ENCODE assay signal across 18 cellular contexts in genomic region chr15:23647001-23647295, GRCh38. TPM values are rescaled to one million over a fixed set of nuclear protein-coding genes. Genes with fewer than 3 reads are reported as not detected.
DNase-seq lines count a peak whose midpoint lies in the region; ATAC-seq and TF ChIP-seq lines count a peak whose summit lies in the region.
"Had no signal": no experiment of that assay in that cellular context is flagged by ENCODE, and none has a peak within 500 bp of the region (broad histone marks: within the 10 kb centered on the region; RNA-seq: fewer than 3 reads in every experiment).

No MANE protein-coding gene starts in this region.

- no peaks in the 10 kb centered on the region for H3K9me3 Mint-ChIP-seq in activated naive CD4-positive, alpha-beta T cell treated with anti-CD3 and anti-CD28 coated beads for 36 hours
- H3K9me3 Mint-ChIP-seq: activated T-cell treated with anti-CD3 and anti-CD28 coated beads, Interleukin-2, amount 50 U/mL, for 24 hours had no signal

- no peak overlapping the region for H3K9ac ChIP-seq in HUES6 (ENCODE audit: low read length)

- H3K36me3 ChIP-seq in HUES6 (ENCODE audit: control insufficient read depth, insufficient read depth, low read length) (no peaks in the 10 kb centered on the region), mesodermal cell (ENCODE audit: control insufficient read depth, insufficient read depth, low read length) (peaks cover 3% of the 10 kb centered on the region)

- no peak for ATAC-seq in GM21619 (IDR thresholded peaks at IDR 0.05; ENCODE audit: unreplicated experiment)

- WGBS in mesodermal cell (ENCODE audit: insufficient coverage in 2 of 2), 2 experiments = 48 to 59% methylated on average over 14 to 16 of the region's 17 CpGs

- TF ChIP-seq CTCF in coronary artery (IDR thresholded peaks at IDR 0.05) = no peak

- CTCF ChIA-PET in activated naive CD4-positive, alpha-beta T cell treated with anti-CD3 and anti-CD28 coated beads for 36 hours (lab: Charles Lee) = no interaction called here

- H3K27me3 Mint-ChIP-seq in activated naive CD4-positive, alpha-beta T cell treated with anti-CD3 and anti-CD28 coated beads for 36 hours (ENCODE audit: low read depth) = peaks cover 18% of the 10 kb centered on the region

- H3K9me3 ChIP-seq in HUES6 (ENCODE audit: control insufficient read depth, insufficient read depth, low read depth, low read length) (peaks cover 3% of the 10 kb centered on the region; the same call in 1 of the 2 replicates), mesodermal cell (ENCODE audit: control insufficient read depth, low read length) (peaks cover 5% of the 10 kb centered on the region)

- H3K27ac Mint-ChIP-seq in activated naive CD4-positive, alpha-beta T cell treated with anti-CD3 and anti-CD28 coated beads for 36 hours = no peak overlapping the region
- H3K27ac Mint-ChIP-seq: activated T-cell treated with anti-CD3 and anti-CD28 coated beads, Interleukin-2, amount 50 U/mL, for 24 hours; CD4-positive, CD25-positive, alpha-beta regulatory T cell had no signal

- H3K4me1 Mint-ChIP-seq in activated naive CD4-positive, alpha-beta T cell treated with anti-CD3 and anti-CD28 coated beads for 36 hours (ENCODE audit: low read depth) = no peaks in the 10 kb centered on the region
- H3K4me1 Mint-ChIP-seq: CD4-positive, CD25-positive, alpha-beta regulatory T cell had no signal

- H3K27ac ChIP-seq in HUES6 (ENCODE audit: low read depth, low read length) (no peak overlapping the region), coronary artery (no peak overlapping the region), mesodermal cell (ENCODE audit: low read depth, low read length, severe bottlenecking) (no peak overlapping the region), skin epidermis (peak overlapping the region in 1 of 21 experiments; percentile 29)
- H3K27ac ChIP-seq: PC-9, SK-N-MC had no signal

- H3K4me3 ChIP-seq in HUES6 (ENCODE audit: low read depth, low read length) (peak overlapping the region; percentile 82), coronary artery (peak overlapping the region; percentile 62), mesodermal cell (ENCODE audit: extremely low read depth, insufficient read depth, low read length, poor library complexity, severe bottlenecking) (peak overlapping the region; percentile 57), skin epidermis (peak overlapping the region in 4 of 7 experiments; percentile 8 to 21 (median 18))
- H3K4me3 ChIP-seq: PC-9, SK-N-MC had no signal

- intact Hi-C loops in activated naive CD4-positive, alpha-beta T cell treated with anti-CD3 and anti-CD28 coated beads for 36 hours (cut with micrococcal nuclease) = no loop called here

- H3K4me3 Mint-ChIP-seq in activated naive CD4-positive, alpha-beta T cell treated with anti-CD3 and anti-CD28 coated beads for 36 hours = no peak overlapping the region
- H3K4me3 Mint-ChIP-seq: activated T-cell treated with anti-CD3 and anti-CD28 coated beads, Interleukin-2, amount 50 U/mL, for 24 hours; CD4-positive, CD25-positive, alpha-beta regulatory T cell had no signal

- H3K4me1 ChIP-seq in HUES6 (ENCODE audit: control insufficient read depth, insufficient read depth, low read length) = no peaks in the 10 kb centered on the region
- H3K4me1 ChIP-seq in mesodermal cell (ENCODE audit: control insufficient read depth, insufficient read depth, low read length, poor library complexity, severe bottlenecking) = peaks cover 4% of the 10 kb centered on the region

- DNase-seq in coronary artery (ENCODE audit: low spot score) = no peak
- no peak for DNase-seq in AG20443 (ENCODE audit: low spot score)
- DNase-seq in T-helper 1 cell = no peak
- DNase-seq in activated naive CD4-positive, alpha-beta T cell treated with anti-CD3 and anti-CD28 coated beads for 36 hours = no peak
- DNase-seq: activated CD4-positive, alpha-beta T cell treated with anti-CD3 and anti-CD28 coated beads, Interleukin-2, amount 50 U/mL, for 4 hours; activated T-cell treated with anti-CD3 and anti-CD28 coated beads, Interleukin-2, amount 50 U/mL, for 24 hours; CD4-positive, CD25-positive, alpha-beta regulatory T cell; DND-41; kidney glomerular epithelial cell; MM.1S; PC-9; stimulated activated CD4-positive, alpha-beta T cell treated with anti-CD3 and anti-CD28 coated beads, Interleukin-2, amount 100 ng/mL, for 24 hours had no signal

- no peaks in the 10 kb centered on the region for H3K36me3 Mint-ChIP-seq in activated naive CD4-positive, alpha-beta T cell treated with anti-CD3 and anti-CD28 coated beads for 36 hours (ENCODE audit: low read depth)
- H3K36me3 Mint-ChIP-seq: CD4-positive, CD25-positive, alpha-beta regulatory T cell had no signal

- peaks cover 51% of the 10 kb centered on the region for H3K27me3 ChIP-seq in HUES6 (ENCODE audit: control insufficient read depth, insufficient read depth, low read length)

RNA-seq across cellular contexts. Expression of gene MAGEL2, which starts 0.7 kb away (rescaled TPM):
- 7.9 TPM for polyA plus RNA-seq in mesodermal cell (2013, experiment 1 of 2)
- polyA plus RNA-seq in mesodermal cell (2013, experiment 2 of 2) = 6.3 TPM
- total RNA-seq in activated naive CD4-positive, alpha-beta T cell treated with anti-CD3 and anti-CD28 coated beads for 36 hours = not detected
- total RNA-seq: CD4-positive, CD25-positive, alpha-beta regulatory T cell; HT1080; PC-9 had no signal
- polyA plus RNA-seq: CD4-positive, CD25-positive, alpha-beta regulatory T cell had no signal

RNA-seq across cellular contexts. Expression of gene NDN, which starts 40.2 kb away (rescaled TPM):
- 59.1 TPM for polyA plus RNA-seq in mesodermal cell (2013, experiment 1 of 2)
- polyA plus RNA-seq in mesodermal cell (2013, experiment 2 of 2) = 48.5 TPM
- total RNA-seq in activated naive CD4-positive, alpha-beta T cell treated with anti-CD3 and anti-CD28 coated beads for 36 hours = 1 to 10 TPM; 1.6 to 2.3 TPM
- total RNA-seq: CD4-positive, CD25-positive, alpha-beta regulatory T cell; PC-9 had no signal

Comparison
In these comparisons a context has a peak if more than half of its experiments do, and no peak if none do; other contexts are left out.
1. H3K4me3 ChIP-seq: peak in every context shown above with its lines; median percentile 82 in HUES6; 62 in coronary artery; 57 in mesodermal cell; 18 in skin epidermis.